ENCODE assay signal across 24 cellular contexts in the genomic region with DNA sequence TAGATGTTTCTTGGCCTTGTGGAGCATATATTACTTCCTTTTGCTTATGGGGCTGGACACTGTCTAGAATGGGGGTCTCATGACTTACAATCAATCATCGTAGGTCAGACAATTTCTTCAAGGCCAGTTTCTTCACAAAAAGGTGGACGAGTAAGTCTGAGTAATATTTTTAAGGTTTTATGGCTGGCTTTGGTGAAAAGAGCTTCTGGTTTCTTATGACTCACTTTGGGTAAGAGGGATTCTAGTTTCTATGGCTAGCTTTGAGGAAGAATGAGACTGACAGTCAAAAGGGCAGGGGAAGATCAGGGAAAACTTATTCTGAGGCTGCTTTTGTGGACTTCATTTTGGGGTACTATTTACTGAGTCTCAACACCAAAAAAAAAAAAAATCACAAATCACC.
"Had no signal": no experiment of that assay in that cellular context is flagged by ENCODE, and none has a peak within 500 bp of the region (broad histone marks: within the 10 kb centered on the region; RNA-seq: fewer than 3 reads in every experiment).

No MANE protein-coding gene starts in this region.

- H3K4me1 ChIP-seq: adrenal gland, breast epithelium had no signal

- H3K4me1 Mint-ChIP-seq: activated CD4-positive, alpha-beta T cell treated with anti-CD3 and anti-CD28 coated beads for 36 hours; activated naive CD8-positive, alpha-beta T cell treated with anti-CD3 and anti-CD28 coated beads, Interleukin-2, amount 10 ng/mL, durations not matched to agents 7 days and 5 days; T-cell had no signal

- H3K27me3 ChIP-seq: adrenal gland, breast epithelium had no signal

- H2AFZ ChIP-seq: PC-9 had no signal

- H3K9me3 ChIP-seq: adrenal gland, breast epithelium had no signal

- H3K27ac ChIP-seq: adrenal gland, breast epithelium, KMS-11, PC-9, WERI-Rb-1 had no signal

- DNase-seq: activated CD4-positive, alpha-beta T cell treated with anti-CD3 and anti-CD28 coated beads for 36 hours; activated CD4-positive, alpha-beta T cell treated with anti-CD3 and anti-CD28 coated beads, Interleukin-2, amount 50 U/mL, for 1 hour; activated CD8-positive, alpha-beta memory T cell treated with anti-CD3 and anti-CD28 coated beads, Interleukin-2, amount 50 U/mL, for 4 hours; activated CD8-positive, alpha-beta T cell treated with anti-CD3 and anti-CD28 coated beads for 36 hours; activated naive CD4-positive, alpha-beta T cell treated with anti-CD3 and anti-CD28 coated beads, Interleukin-2, amount 50 U/mL, for 16 hours; activated naive CD8-positive, alpha-beta T cell treated with anti-CD3 and anti-CD28 coated beads, Interleukin-2, amount 10 ng/mL, durations not matched to agents 7 days and 5 days; adrenal gland; anterior cingulate cortex; central memory CD4-positive, alpha-beta T cell; MM.1S; NCI-H1105 treated with DMSO at 0.1 percent for 48 hours; NCI-H146; NCI-H187 treated with DMSO at 0.1 percent for 48 hours; NCI-H2171; NCI-H2227 treated with DMSO at 0.1 percent for 48 hours; NCI-H446 treated with DMSO at 0.1 percent for 48 hours; NCI-H524 treated with DMSO at 0.1 percent for 48 hours; NCI-H748 treated with DMSO at 0.1 percent for 48 hours; PC-9; SHP77 treated with DMSO at 0.1 percent for 48 hours; T-cell; WERI-Rb-1 had no signal

- H3K27ac Mint-ChIP-seq: activated CD4-positive, alpha-beta T cell treated with anti-CD3 and anti-CD28 coated beads for 36 hours; activated CD8-positive, alpha-beta T cell treated with anti-CD3 and anti-CD28 coated beads for 36 hours; activated naive CD8-positive, alpha-beta T cell treated with anti-CD3 and anti-CD28 coated beads, Interleukin-2, amount 10 ng/mL, durations not matched to agents 7 days and 5 days; T-cell had no signal

- H3K36me3 Mint-ChIP-seq: activated naive CD8-positive, alpha-beta T cell treated with anti-CD3 and anti-CD28 coated beads, Interleukin-2, amount 10 ng/mL, durations not matched to agents 7 days and 5 days; T-cell had no signal

- H3K9ac ChIP-seq: KMS-11 had no signal

- H3K27me3 Mint-ChIP-seq: activated CD4-positive, alpha-beta T cell treated with anti-CD3 and anti-CD28 coated beads for 36 hours; activated CD8-positive, alpha-beta T cell treated with anti-CD3 and anti-CD28 coated beads for 36 hours; activated naive CD8-positive, alpha-beta T cell treated with anti-CD3 and anti-CD28 coated beads, Interleukin-2, amount 10 ng/mL, durations not matched to agents 7 days and 5 days; T-cell had no signal

- H3K4me3 ChIP-seq: adrenal gland, breast epithelium, PC-9 had no signal

- H3K9me3 Mint-ChIP-seq: activated CD8-positive, alpha-beta T cell treated with anti-CD3 and anti-CD28 coated beads for 36 hours; activated naive CD8-positive, alpha-beta T cell treated with anti-CD3 and anti-CD28 coated beads, Interleukin-2, amount 10 ng/mL, durations not matched to agents 7 days and 5 days had no signal

- H3K4me3 Mint-ChIP-seq: activated CD4-positive, alpha-beta T cell treated with anti-CD3 and anti-CD28 coated beads for 36 hours; activated CD8-positive, alpha-beta T cell treated with anti-CD3 and anti-CD28 coated beads for 36 hours; activated naive CD8-positive, alpha-beta T cell treated with anti-CD3 and anti-CD28 coated beads, Interleukin-2, amount 10 ng/mL, durations not matched to agents 7 days and 5 days; T-cell had no signal

- H3K36me3 ChIP-seq: adrenal gland, breast epithelium, WERI-Rb-1 had no signal

- ATAC-seq: activated CD4-positive, alpha-beta T cell treated with anti-CD3 and anti-CD28 coated beads for 36 hours; activated CD8-positive, alpha-beta T cell treated with anti-CD3 and anti-CD28 coated beads for 36 hours; T-cell had no signal

- H3K4me2 ChIP-seq: KMS-11, PC-9 had no signal
